In the genomic region with DNA sequence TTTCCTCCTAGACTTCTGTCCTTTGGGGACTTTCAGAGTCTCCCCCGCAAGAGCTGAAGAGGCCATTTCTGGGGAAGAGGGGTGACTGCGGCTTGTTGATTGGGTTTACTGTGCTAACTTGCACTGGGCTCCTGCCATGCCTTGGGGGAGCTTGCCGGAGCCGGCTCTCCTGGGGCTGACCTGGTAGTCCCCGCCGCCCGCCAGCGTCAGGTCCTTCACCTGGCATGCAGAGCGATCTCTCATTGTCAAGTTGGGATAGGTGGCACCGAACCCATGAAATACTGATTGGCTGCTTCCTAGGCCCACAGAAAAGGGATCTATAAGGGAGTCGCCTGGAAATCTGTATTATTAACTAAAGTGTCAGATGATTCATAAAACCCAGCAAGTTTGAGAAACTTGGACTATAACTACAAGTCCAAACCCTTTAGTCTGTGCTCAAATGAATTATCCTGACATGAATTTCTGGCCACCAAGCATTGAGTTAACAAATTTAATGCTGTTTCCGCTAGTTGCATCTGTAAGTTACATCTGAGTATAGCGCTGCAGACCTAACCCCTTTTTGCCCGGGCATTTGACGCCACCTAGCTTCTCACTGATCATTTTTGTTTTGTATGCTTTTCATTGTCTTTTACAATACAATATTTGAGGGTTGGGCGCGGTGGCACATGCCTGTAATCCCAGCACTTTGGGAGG, we compare ENCODE assay signal across 1 cellular context.
TF ChIP-seq lines count a peak whose summit lies in the region.

No MANE protein-coding gene starts in this region.

TF ChIP-seq in IMR-90, 13 proteins besides CTCF, POLR2A, EP300 and RAD21:
- TF ChIP-seq MAZ (IDR thresholded peaks at IDR 0.05; ENCODE audit: borderline replicate concordance, low read depth, low read length) (no peak), BHLHE40 (IDR thresholded peaks at IDR 0.05; ENCODE audit: low read depth, low read length) (no peak), RCOR1 (IDR thresholded peaks at IDR 0.05; ENCODE audit: insufficient replicate concordance, low read length) (no peak), RFX5 (IDR thresholded peaks at IDR 0.05; ENCODE audit: low read depth, low read length) (no peak), MXI1 (IDR thresholded peaks at IDR 0.05; ENCODE audit: borderline replicate concordance, low read depth, low read length) (no peak), FOS (IDR thresholded peaks at IDR 0.05; ENCODE audit: low read depth, low read length) (no peak), CEBPB (IDR thresholded peaks at IDR 0.05; ENCODE audit: low read depth, low read length) (no peak), CHD1 (IDR thresholded peaks at IDR 0.05; ENCODE audit: low read depth, low read length) (no peak), MAFK (IDR thresholded peaks at IDR 0.05; ENCODE audit: low read depth, low read length) (no peak), SMC3 (IDR thresholded peaks at IDR 0.05; ENCODE audit: low read depth, low read length) (no peak), ELK1 (IDR thresholded peaks at IDR 0.05; ENCODE audit: borderline replicate concordance, low read depth, low read length) (no peak), USF2 (IDR thresholded peaks at IDR 0.05; ENCODE audit: low read depth, low read length) (no peak), NFE2L2 (IDR thresholded peaks at IDR 0.05; ENCODE audit: low read depth, low read length) (no peak)
